Comparison of ENCODE assay signal across 20 cellular contexts in genomic region chr10:105827133-105827532, GRCh38.
"Had no signal": no experiment of that assay in that cellular context is flagged by ENCODE, and none has a peak within 500 bp of the region (broad histone marks: within the 10 kb centered on the region; RNA-seq: fewer than 3 reads in every experiment).

No MANE protein-coding gene starts in this region.

- H3K9me3 Mint-ChIP-seq: activated CD8-positive, alpha-beta T cell treated with anti-CD3 and anti-CD28 coated beads for 36 hours; activated T-helper 2 cell treated with anti-CD3 and anti-CD28 coated beads, Interferon-gamma antibody, Interleukin-2, Interleukin-4, amounts not matched to agents 10 μg/mL and 5 μg/mL and 100 μg/mL, durations not matched to agents 14 hours and 24 hours and 36 hours had no signal

- H3K27me3 Mint-ChIP-seq: activated B cell treated with CpG ODN at 0.5 μM for 24 hours; activated CD8-positive, alpha-beta T cell treated with anti-CD3 and anti-CD28 coated beads for 36 hours had no signal

- ATAC-seq: activated CD8-positive, alpha-beta T cell treated with anti-CD3 and anti-CD28 coated beads for 36 hours; activated naive CD4-positive, alpha-beta T cell treated with anti-CD3 and anti-CD28 coated beads, Interleukin-2, amount 50 U/mL, for 72 hours; gastroesophageal sphincter; left colon; right cardiac atrium had no signal

- DNase-seq: activated B cell treated with CpG ODN at 0.5 μM for 24 hours; activated CD4-positive, alpha-beta T cell treated with anti-CD3 and anti-CD28 coated beads, Interleukin-2, amount 50 U/mL, for 1 hour; activated CD8-positive, alpha-beta T cell treated with anti-CD3 and anti-CD28 coated beads for 36 hours; activated naive CD4-positive, alpha-beta T cell; activated T-cell treated with anti-CD3 and anti-CD28 coated beads, Interleukin-2, amount 50 U/mL, for 48 hours; central memory CD4-positive, alpha-beta T cell; hippocampal formation; kidney; left colon; mammary epithelial cell; posterior cingulate gyrus; right cardiac atrium; stimulated activated CD4-positive, alpha-beta T cell treated with anti-CD3 and anti-CD28 coated beads, Interleukin-15, amount 100 ng/mL, for 24 hours; stimulated activated naive CD4-positive, alpha-beta T cell; transverse colon had no signal

- H3K4me3 Mint-ChIP-seq: activated B cell treated with CpG ODN at 0.5 μM for 24 hours; activated CD8-positive, alpha-beta T cell treated with anti-CD3 and anti-CD28 coated beads for 36 hours; nephron had no signal

- H3K4me3 ChIP-seq: breast epithelium, gastroesophageal sphincter, transverse colon had no signal

- H3K27ac Mint-ChIP-seq: activated B cell treated with CpG ODN at 0.5 μM for 24 hours; activated CD8-positive, alpha-beta T cell treated with anti-CD3 and anti-CD28 coated beads for 36 hours; activated naive CD4-positive, alpha-beta T cell treated with anti-CD3 and anti-CD28 coated beads, Interleukin-2, amount 50 U/mL, for 72 hours; activated T-helper 2 cell treated with anti-CD3 and anti-CD28 coated beads, Interferon-gamma antibody, Interleukin-2, Interleukin-4, amounts not matched to agents 10 μg/mL and 5 μg/mL and 100 μg/mL, durations not matched to agents 14 hours and 24 hours and 36 hours; nephron had no signal

- H3K4me1 Mint-ChIP-seq: activated B cell treated with CpG ODN at 0.5 μM for 24 hours had no signal

- H3K36me3 Mint-ChIP-seq: activated naive CD4-positive, alpha-beta T cell treated with anti-CD3 and anti-CD28 coated beads, Interleukin-2, amount 50 U/mL, for 72 hours had no signal
